ENCODE assay signal across 8 cellular contexts in the genomic region with DNA sequence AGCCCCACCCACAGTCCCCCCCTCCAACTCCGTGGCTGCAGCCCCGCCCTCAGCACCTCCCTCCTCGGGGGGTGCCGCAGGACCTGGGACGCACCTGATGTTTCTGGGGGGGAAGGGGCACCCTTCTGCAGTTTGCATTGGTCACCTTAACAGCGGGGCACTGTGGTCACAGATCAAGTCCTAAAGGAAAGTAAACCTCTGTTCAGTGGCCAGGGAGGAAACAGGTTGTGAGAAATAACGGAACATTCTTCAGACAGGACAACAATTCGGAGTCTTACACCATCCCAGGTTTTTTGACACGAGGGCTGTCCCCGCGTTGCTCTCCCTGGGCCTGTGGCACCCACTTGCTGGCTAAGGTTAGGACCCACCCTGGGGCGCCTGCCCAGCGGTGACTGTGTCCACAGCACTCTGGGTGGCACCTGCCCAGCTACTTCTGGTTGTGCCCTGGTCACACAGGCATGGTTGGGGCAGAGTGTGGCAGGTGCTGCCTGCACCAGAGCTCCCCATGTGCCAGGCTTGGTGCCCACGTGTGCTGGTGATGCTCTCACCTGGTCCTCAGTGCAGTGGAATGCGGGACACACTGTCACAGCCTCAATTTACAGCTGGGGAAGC.
A peak's percentile ranks its signal among the peaks of the same experiment; 100 is the strongest.
DNase-seq lines count a peak whose midpoint lies in the region; ATAC-seq, FAIRE-seq and TF ChIP-seq lines count a peak whose summit lies in the region.

No MANE protein-coding gene starts in this region.

- H3K27me3 ChIP-seq in adrenal gland = no peaks in the 10 kb centered on the region
- H3K27me3 ChIP-seq in testis = no peaks in the 10 kb centered on the region

- intact Hi-C loops in adrenal gland (cut with DNase I) = loop anchor here (2.0 to 5.0 kb wide), 3 partner anchors 109 to 205 kb away; a partner anchor contains a TSS
- intact Hi-C loops in kidney (cut with DNase I) = loop anchor here (5.0 kb wide), 1 partner anchor 203 kb away; a partner anchor contains a TSS
- intact Hi-C loops in testis (cut with DNase I; ENCODE audit: low total_unique reads) = loop anchor here (5.0 kb wide), 1 partner anchor 203 kb away; a partner anchor contains a TSS

- no peak for TF ChIP-seq CTCF in adrenal gland (IDR thresholded peaks at IDR 0.05)
- no peak for TF ChIP-seq CTCF in kidney (IDR thresholded peaks at IDR 0.05; ENCODE audit: borderline replicate concordance, extremely low read depth, insufficient read depth)
- no peak for TF ChIP-seq CTCF in testis (IDR thresholded peaks at IDR 0.05)

- no peak for ATAC-seq in activated CD4-positive, CD25-positive, alpha-beta regulatory T cell treated with anti-CD3 and anti-CD28 coated beads, Interleukin-2, amount 50 U/mL, for 24 hours

- H3K27ac ChIP-seq in adrenal gland (peak overlapping the region in 4 of 5 donors; percentile 38 to 76 (median 57)), kidney (ENCODE audit: low read depth in 2 of 2, low read length in 2 of 2) (no peak overlapping the region), testis (no peak overlapping the region)

- DNase-seq in activated CD4-positive, CD25-positive, alpha-beta regulatory T cell treated with anti-CD3 and anti-CD28 coated beads, Interleukin-2, amount 50 U/mL, for 72 hours = peak; percentile 25
- DNase-seq in adrenal gland (peak in 5 of 7 donors; percentile 52 to 69 (median 54)), kidney (peak; percentile 83), testis (peak; percentile 18), NCI-H1092 treated with DMSO at 0.1 percent for 48 hours (lab: John Stamatoyannopoulos, UW) (no peak), cerebellar nuclear complex (lab: John Stamatoyannopoulos, UW) (no peak), UCSD-AML1 (lab: John Stamatoyannopoulos, UW; ENCODE audit: unreplicated experiment) (no peak)

- 26 to 43% (median 41%) methylated on average over 10 to 15 of the region's 15 CpGs for whole genome bisulfite sequencing in adrenal gland, 4 donors
- 42 to 55% methylated on average over 13 to 15 of the region's 15 CpGs for WGBS in testis, 2 donors

- no peak overlapping the region for H3K9ac ChIP-seq in kidney (ENCODE audit: low read length in 2 of 2)

- H3K4me3 ChIP-seq in adrenal gland = peak overlapping the region in 1 of 4 donors; percentile 29
- H3K4me3 ChIP-seq in kidney (ENCODE audit: low read length in 2 of 2) = no peak overlapping the region
- peak overlapping the region in 1 of 2 donors; percentile 43 for H3K4me3 ChIP-seq in testis

- FAIRE-seq in kidney (lab: Jason Lieb, UNC) = no peak

- no peaks in the 10 kb centered on the region for H3K36me3 ChIP-seq in adrenal gland (replicated peaks in 1 of 2)
- no peaks in the 10 kb centered on the region for H3K36me3 ChIP-seq in kidney (ENCODE audit: control insufficient read depth in 1 of 2, insufficient read depth in 2 of 2, low read length in 2 of 2)
- H3K36me3 ChIP-seq in testis (ENCODE audit: low read depth, missing control alignments) = no peaks in the 10 kb centered on the region

- peaks cover 0 to 5% (median 0%) of the 10 kb centered on the region in 3 donors for H3K9me3 ChIP-seq in adrenal gland (replicated peaks in 1 of 3)
- peaks cover 0 to 8% of the 10 kb centered on the region in 2 donors for H3K9me3 ChIP-seq in kidney (ENCODE audit: control insufficient read depth in 1 of 2, low read length in 2 of 2)
- no peaks in the 10 kb centered on the region for H3K9me3 ChIP-seq in testis

- peak in 1 of 2 donors; percentile 33 for TF ChIP-seq POLR2A in adrenal gland (IDR thresholded peaks at IDR 0.05)
- no peak for TF ChIP-seq POLR2A in testis (IDR thresholded peaks at IDR 0.05)

- H3K4me1 ChIP-seq in adrenal gland (replicated peaks in 1 of 2) (peaks cover 27 to 29% of the 10 kb centered on the region in 2 donors), kidney (ENCODE audit: control insufficient read depth in 1 of 2, insufficient read depth in 1 of 2, low read depth in 1 of 2, low read length in 2 of 2) (peaks cover 0 to 7% of the 10 kb centered on the region in 2 donors), testis (peaks cover 24% of the 10 kb centered on the region)

Comparison
In these comparisons a context has a peak if more than half of its experiments do, and no peak if none do; other contexts are left out.
1. DNase-seq: peak in activated CD4-positive, CD25-positive, alpha-beta regulatory T cell treated with anti-CD3 and anti-CD28 coated beads, Interleukin-2, amount 50 U/mL, for 72 hours (single experiment), adrenal gland (5 of 7), kidney (single experiment) and testis (single experiment); none in NCI-H1092 treated with DMSO at 0.1 percent for 48 hours (single experiment), cerebellar nuclear complex (0 of 2) and UCSD-AML1 (single experiment).
2. H3K27ac ChIP-seq: peak in adrenal gland (4 of 5); none in kidney (0 of 2) and testis (0 of 2).